8 cellular contexts compared by ENCODE assay signal in genomic region chr9:107286057-107286456, GRCh38. TPM values are rescaled to one million over a fixed set of nuclear protein-coding genes. Genes with fewer than 3 reads are reported as not detected.
DNase-seq lines count a peak whose midpoint lies in the region; ATAC-seq, FAIRE-seq and TF ChIP-seq lines count a peak whose summit lies in the region.

No MANE protein-coding gene starts in this region.

- POLR2A ChIA-PET in H1 (lab: Charles Lee; ENCODE audit: partially characterized antibody), result interaction anchor here (0.9 to 1.6 kb wide), 5 partner anchors 18 to 50 kb away, joined by 3 read pairs; no protein-coding TSS in a partner anchor

- no peak overlapping the region for H2BK15ac ChIP-seq in H1 (ENCODE audit: low read length)

- no peak overlapping the region for H2AK5ac ChIP-seq in H1 (ENCODE audit: low read depth, low read length)

- no peak overlapping the region; a peak in 1 of 7 replicates for H3K9ac ChIP-seq in H1 (replicated peaks in 1 of 4; ENCODE audit: extremely low read depth in 1 of 4, low read depth in 3 of 4, low read length in 3 of 4)

- CTCF ChIA-PET in H1 (lab: Charles Lee; ENCODE audit: partially characterized antibody), result interaction anchor here (1.2 kb wide), 1 partner anchor 90 kb away, joined by 3 read pairs; no protein-coding TSS in a partner anchor

- TF ChIP-seq EP300 in H1 (IDR thresholded peaks at IDR 0.05; ENCODE audit: borderline replicate concordance in 1 of 2, low read depth in 2 of 2, low read length in 2 of 2), result no peak

- TF ChIP-seq CTCF in GM06990 (IDR thresholded peaks at IDR 0.05; ENCODE audit: insufficient read depth, low read length, poor library complexity, severe bottlenecking) (no peak), H1 (IDR thresholded peaks at IDR 0.05; ENCODE audit: control extremely low read depth in 1 of 3, insufficient read depth in 1 of 3, low read depth in 1 of 3, low read length in 3 of 3) (no peak)

- H3K4me3 ChIP-seq in GM06990 (replicated peaks; ENCODE audit: low read depth, low read length), result peak overlapping the region; percentile 96
- peak overlapping the region in 3 of 4 experiments; percentile 1 to 86 (median 12); a peak in 4 of 8 replicates for H3K4me3 ChIP-seq in H1 (ENCODE audit: extremely low read depth in 1 of 4, insufficient read depth in 2 of 4, low read depth in 3 of 4, low read length in 4 of 4)
- H3K4me3 ChIP-seq in neuron (ENCODE audit: low read length), result peak overlapping the region; percentile 71

- ATAC-seq in GM18909 (IDR thresholded peaks at IDR 0.05; ENCODE audit: poor library complexity, unreplicated experiment) (no peak), left colon (no peak)

- H3K79me1 ChIP-seq in H1 (ENCODE audit: low read depth, low read length), result no peaks in the 10 kb centered on the region; the same call in 1 of the 2 replicates

- H2BK20ac ChIP-seq in H1 (ENCODE audit: low read length), result no peak overlapping the region

- peaks cover 6% of the 10 kb centered on the region for H3K23me2 ChIP-seq in H1 (ENCODE audit: low read depth, low read length)

- no peak overlapping the region for H3K23ac ChIP-seq in H1 (ENCODE audit: insufficient read length)

- FAIRE-seq in H1 (lab: Jason Lieb, UNC), result no peak

- intact Hi-C loops in left colon (cut with DNase I, micrococcal nuclease), result no loop called here

- peak overlapping the region; percentile 35; the same call in 1 of the 2 replicates for H3K18ac ChIP-seq in H1 (ENCODE audit: extremely low read depth, low read length)

- 72% methylated on average over 2 of the region's 2 CpGs; no CpG with 5 or more reads in 1 of the 2 experiments for WGBS in H1 (ENCODE audit: extremely low coverage in 1 of 2, insufficient coverage in 1 of 2, insufficient read length in 1 of 2, insufficient replicate concordance in 2 of 2, low coverage in 1 of 2, low lambda C conversion rate in 2 of 2, missing lambda C conversion rate in 1 of 2), 2 experiments

- H4K8ac ChIP-seq in H1 (ENCODE audit: extremely low read depth, insufficient read depth, low read length), result no peak overlapping the region

- H4K5ac ChIP-seq in H1 (ENCODE audit: insufficient read length, low read depth, low read length), result no peak overlapping the region

- H2BK120ac ChIP-seq in H1 (replicated peaks; ENCODE audit: low read depth, low read length), result no peak overlapping the region

- H2AFZ ChIP-seq in H1 (ENCODE audit: low read length) (no peak overlapping the region), neuron (ENCODE audit: low read depth, low read length) (no peak overlapping the region)

- H2BK5ac ChIP-seq in H1 (ENCODE audit: low read depth, low read length), result no peak overlapping the region

- peak overlapping the region; percentile 73 to 77 for H3K4me2 ChIP-seq in H1 (ENCODE audit: insufficient read depth in 1 of 2, low read depth in 2 of 2, low read length in 2 of 2)

- H3K9me3 ChIP-seq in H1 (ENCODE audit: insufficient read depth in 2 of 2, low read depth in 1 of 2, low read length in 1 of 2) (no peaks in the 10 kb centered on the region), neuron (ENCODE audit: low read length) (peaks cover 2% of the 10 kb centered on the region)

- H3K27me3 ChIP-seq in GM06990 (replicated peaks; ENCODE audit: control insufficient read depth, insufficient read depth, low read length), result no peaks in the 10 kb centered on the region
- H3K27me3 ChIP-seq in H1 (replicated peaks in 1 of 4; ENCODE audit: control insufficient read depth in 3 of 4, extremely low read depth in 1 of 4, insufficient read depth in 3 of 4, low read length in 3 of 4), result no peaks in the 10 kb centered on the region
- no peaks in the 10 kb centered on the region for H3K27me3 ChIP-seq in neuron (ENCODE audit: insufficient read depth, low read length)

- H4K20me1 ChIP-seq in H1 (replicated peaks in 1 of 2; ENCODE audit: control insufficient read depth in 1 of 2, insufficient read depth in 2 of 2, low read length in 2 of 2), result peaks cover 22% of the 10 kb centered on the region in 2 experiments

- H3K4me1 ChIP-seq in H1 (replicated peaks in 1 of 4; ENCODE audit: control insufficient read depth in 3 of 4, insufficient read depth in 4 of 4, low read length in 3 of 4), result peaks cover 0 to 19% (median 4%) of the 10 kb centered on the region in 4 experiments; a peak in 4 of 7 replicates
- peaks cover 8% of the 10 kb centered on the region for H3K4me1 ChIP-seq in neuron (ENCODE audit: insufficient read depth, low read length)

- H3K56ac ChIP-seq in H1 (replicated peaks; ENCODE audit: insufficient read length, low read depth, low read length), result no peak overlapping the region

- no peak for TF ChIP-seq POLR2A in H1 (IDR thresholded peaks at IDR 0.05; ENCODE audit: control extremely low read depth in 1 of 2, low read depth in 2 of 2, low read length in 2 of 2)

- H3K79me2 ChIP-seq in H1 (ENCODE audit: control insufficient read depth in 1 of 2, insufficient read depth in 2 of 2, low read length in 2 of 2), result peaks cover 58 to 78% of the 10 kb centered on the region in 2 experiments

- H3K36me3 ChIP-seq in GM06990 (ENCODE audit: control insufficient read depth, insufficient read depth, low read length) (no peaks in the 10 kb centered on the region; the same call in 1 of the 2 replicates), H1 (ENCODE audit: control insufficient read depth in 2 of 4, insufficient read depth in 4 of 4, low read length in 3 of 4) (no peaks in the 10 kb centered on the region; a peak in 1 of 8 replicates), neuron (ENCODE audit: insufficient read depth, low read length) (no peaks in the 10 kb centered on the region)

- no peak overlapping the region for H4K91ac ChIP-seq in H1 (replicated peaks; ENCODE audit: insufficient read length, low read length)

- H3K14ac ChIP-seq in H1 (ENCODE audit: insufficient read length), result no peak overlapping the region

- H2BK12ac ChIP-seq in H1 (ENCODE audit: low read depth, low read length), result no peak overlapping the region

- H3K4ac ChIP-seq in H1 (replicated peaks; ENCODE audit: insufficient read length, low read depth, low read length), result no peak overlapping the region

- no peak for TF ChIP-seq RAD21 in H1 (IDR thresholded peaks at IDR 0.05 in 1 of 2, conservative IDR thresholded peaks at IDR 0.05 in 1 of 2; ENCODE audit: low read depth in 2 of 2, low read length in 2 of 2)

- no peak overlapping the region; the same call in 1 of the 2 replicates for H3K27ac ChIP-seq in H1 (ENCODE audit: low read depth, low read length)

- DNase-seq in GM06990 (ENCODE audit: extremely low read depth, insufficient read length) (no peak), NCI-H69 (lab: John Stamatoyannopoulos, UW) (peak; percentile 19), H1 (ENCODE audit: low read depth in 1 of 2, low spot score in 2 of 2) (no peak), NCI-H524 treated with DMSO at 0.1 percent for 48 hours (lab: John Stamatoyannopoulos, UW) (no peak), left colon (no peak)
- DNase-seq in effector CD4-positive, alpha-beta T cell, result no peak

TF ChIP-seq in H1, 55 proteins besides CTCF, POLR2A, EP300 and RAD21:
- no peak for TF ChIP-seq BACH1 (IDR thresholded peaks at IDR 0.05; ENCODE audit: low read length)

RNA-seq across cellular contexts. Expression of gene RAD23B, which starts 3.0 kb away (rescaled TPM):
- total RNA-seq in H1 (2021; fragmentation: NEBNext Ultra II Directional; extraction: Animal tissue kit (Norgen Biotek cat#: 25700)), result 162 and 165 TPM in 2 replicates
- 91.9 and 97.1 TPM in 2 replicates for polyA plus RNA-seq in H1 (2011; rRNA removed)
- polyA plus RNA-seq in H1 (2011; cell fraction: cytosol; rRNA removed), result 131 TPM
- 107 TPM for polyA plus RNA-seq in H1 (2011; cell fraction: nucleus; rRNA removed)
- 92.8 to 135 TPM (median 97.9 TPM) in 4 replicates for polyA plus RNA-seq in H1 (2012, experiment 1 of 2)
- polyA plus RNA-seq in H1 (2012, experiment 2 of 2), result 18.8 TPM
- 113 TPM for polyA plus RNA-seq in H1 (2013, experiment 1 of 2)
- polyA plus RNA-seq in H1 (2013, experiment 2 of 2), result 121 TPM
- 183 and 188 TPM in 2 replicates for polyA minus RNA-seq in H1 (2011; rRNA and poly(A)+ RNA removed)
- polyA minus RNA-seq in H1 (2011; cell fraction: cytosol; rRNA and poly(A)+ RNA removed), result 187 TPM
- 75.9 TPM for polyA minus RNA-seq in H1 (2011; cell fraction: nucleus; rRNA and poly(A)+ RNA removed)
- 10 to 100 TPM; 93.9 to 99.0 TPM for total RNA-seq in left colon

Comparison
In these comparisons a context has a peak if more than half of its experiments do, and no peak if none do; other contexts are left out.
1. H3K4me3 ChIP-seq: peak in every context shown above with its lines; median percentile 96 in GM06990; 71 in neuron; 12 in H1.